In the genomic region with DNA sequence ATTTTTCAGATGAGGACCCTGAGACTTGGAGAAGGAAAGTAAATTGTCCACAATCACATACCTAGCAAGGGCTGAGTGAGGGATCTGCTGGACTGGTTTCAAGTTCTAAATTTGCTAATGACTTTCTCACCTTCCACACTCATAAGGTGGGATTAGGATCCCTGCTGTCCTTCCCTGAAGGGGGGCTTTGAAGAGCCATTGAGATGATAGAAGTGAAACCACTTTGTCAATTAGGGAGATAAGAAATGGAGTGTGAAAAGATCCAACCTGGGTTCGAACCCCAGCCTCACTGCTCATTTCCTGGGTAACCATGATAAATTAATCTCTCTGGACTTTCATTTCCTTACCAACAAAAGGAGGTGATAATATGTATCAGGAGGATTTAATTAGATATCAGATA, we compare ENCODE assay signal across 9 cellular contexts. TPM values are rescaled to one million over a fixed set of nuclear protein-coding genes. Genes with fewer than 3 reads are reported as not detected.
"Had no signal": no experiment of that assay in that cellular context is flagged by ENCODE, and none has a peak within 500 bp of the region (broad histone marks: within the 10 kb centered on the region; RNA-seq: fewer than 3 reads in every experiment).

No MANE protein-coding gene starts in this region.

- H3K4me3 Mint-ChIP-seq: IgD-negative memory B cell had no signal

- ATAC-seq: HepG2, K562 had no signal

- H3K27ac Mint-ChIP-seq: IgD-negative memory B cell had no signal

- DNase-seq: IMR-90, KBM-7, KG1 had no signal

- H3K4me1 Mint-ChIP-seq: IgD-negative memory B cell had no signal

- H3K4me3 ChIP-seq: K562 had no signal

- H3K27ac ChIP-seq: HL-60 had no signal

RNA-seq across cellular contexts. Expression of a gene that starts 32.7 kb away (rescaled TPM):
- total RNA-seq: HepG2, HT-29, HT1080, K562 had no signal
- polyA plus RNA-seq: HepG2, IgD-negative memory B cell, K562 had no signal
